17 cellular contexts compared by ENCODE assay signal in the genomic region with DNA sequence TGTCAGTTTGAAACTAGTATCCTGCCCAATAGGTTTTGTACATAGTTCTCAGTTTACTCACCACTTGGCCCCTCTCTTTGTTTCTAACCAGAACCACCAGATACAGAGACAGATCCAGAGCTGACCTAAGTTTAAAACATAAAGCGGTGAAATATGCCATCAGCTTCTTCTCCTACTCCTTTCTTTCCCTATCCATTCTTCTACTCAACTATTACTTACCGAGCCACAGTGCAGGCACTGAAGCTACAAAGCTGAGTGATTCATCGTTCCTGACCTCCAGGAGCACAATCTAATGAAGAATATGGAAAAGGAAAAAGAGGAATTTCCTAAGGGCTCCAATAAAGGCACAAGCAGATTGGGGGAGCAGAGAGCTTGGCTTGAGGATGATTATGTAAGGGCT.
"Had no signal": no experiment of that assay in that cellular context is flagged by ENCODE, and none has a peak within 500 bp of the region (broad histone marks: within the 10 kb centered on the region; RNA-seq: fewer than 3 reads in every experiment).

No MANE protein-coding gene starts in this region.

- H3K27me3 ChIP-seq: body of pancreas, heart left ventricle, ovary, testis had no signal

- H3K4me3 ChIP-seq: body of pancreas, heart left ventricle, left ventricle myocardium inferior, ovary, testis had no signal

- H3K36me3 ChIP-seq: heart left ventricle, left ventricle myocardium inferior, ovary had no signal

- H3K9me3 ChIP-seq: body of pancreas, heart left ventricle, left ventricle myocardium inferior, ovary, testis had no signal

- ATAC-seq: activated CD4-positive, alpha-beta T cell treated with anti-CD3 and anti-CD28 coated beads for 36 hours; activated CD8-positive, alpha-beta T cell treated with anti-CD3 and anti-CD28 coated beads for 36 hours; activated naive CD8-positive, alpha-beta T cell treated with anti-CD3 and anti-CD28 coated beads, Interleukin-2, amount 50 U/mL, for 24 hours; heart left ventricle; stimulated activated naive CD8-positive, alpha-beta T cell treated with anti-CD3 and anti-CD28 coated beads, Interleukin-15, Interleukin-2, amounts not matched to agents 100 U/mL and 50 U/mL, for 24 hours had no signal

- H3K27ac ChIP-seq: body of pancreas, heart left ventricle, left ventricle myocardium inferior, ovary, testis, VCaP had no signal

- DNase-seq: activated CD4-positive, alpha-beta T cell treated with anti-CD3 and anti-CD28 coated beads for 36 hours; activated CD8-positive, alpha-beta memory T cell treated with anti-CD3 and anti-CD28 coated beads, Interleukin-2, amount 50 U/mL, for 48 hours; activated CD8-positive, alpha-beta T cell treated with anti-CD3 and anti-CD28 coated beads for 36 hours; activated naive CD4-positive, alpha-beta T cell treated with Interleukin-2 at 50 U/mL for 16 hours; activated naive CD8-positive, alpha-beta T cell treated with anti-CD3 and anti-CD28 coated beads, Interleukin-2, amount 50 U/mL, for 24 hours; foreskin melanocyte; heart left ventricle; islet precursor cell; left ventricle myocardium inferior; mesendoderm; nephron progenitor cell; ovary; stimulated activated CD4-positive, alpha-beta T cell treated with anti-CD3 and anti-CD28 coated beads, Interleukin-2, amount 100 ng/mL, for 48 hours; stimulated activated naive CD8-positive, alpha-beta T cell treated with anti-CD3 and anti-CD28 coated beads, Interleukin-15, Interleukin-2, amounts not matched to agents 100 U/mL and 50 U/mL, for 24 hours; testis had no signal

- H3K4me1 ChIP-seq: heart left ventricle, testis had no signal
